ENCODE assay signal across 34 cellular contexts in genomic region chr7:45624392-45624760, GRCh38.
"Had no signal": no experiment of that assay in that cellular context is flagged by ENCODE, and none has a peak within 500 bp of the region (broad histone marks: within the 10 kb centered on the region; RNA-seq: fewer than 3 reads in every experiment).

No MANE protein-coding gene starts in this region.

- H3K27me3 ChIP-seq: heart right ventricle, left lung, neutrophil, ovary, sigmoid colon, stomach, thyroid gland, upper lobe of left lung had no signal

- H3K4me3 ChIP-seq: heart right ventricle, left lung, lower lobe of right lung, ovary, psoas muscle, sigmoid colon, smooth muscle cell, stomach, thyroid gland, upper lobe of left lung had no signal

- DNase-seq: activated CD4-positive, alpha-beta T cell treated with anti-CD3 and anti-CD28 coated beads for 4 hours; activated CD4-positive, alpha-beta T cell treated with anti-CD3 and anti-CD28 coated beads, Interleukin-2, amount 50 U/mL, for 4 hours; activated CD4-positive, CD25-positive, alpha-beta regulatory T cell; activated CD8-positive, alpha-beta memory T cell treated with anti-CD3 and anti-CD28 coated beads, Interleukin-2, amount 50 U/mL, for 4 hours; activated effector memory CD4-positive, alpha-beta T cell treated with anti-CD3 and anti-CD28 coated beads, Interleukin-2, amount 50 U/mL, for 16 hours; activated naive CD8-positive, alpha-beta T cell treated with anti-CD3 and anti-CD28 coated beads, Interleukin-2, amount 50 U/mL, for 24 hours; activated T-cell treated with anti-CD3 and anti-CD28 coated beads, Interleukin-2, amount 50 U/mL, for 1 hour; amygdala; caudate nucleus; cortex of kidney; effector memory CD8-positive, alpha-beta T cell; erythroblast; foreskin melanocyte; heart right ventricle; kidney glomerular epithelial cell; left lung; lower lobe of right lung; mesendoderm; naive B cell; nephron progenitor cell; ovary; psoas muscle; sigmoid colon; stimulated activated CD4-positive, alpha-beta T cell treated with anti-CD3 and anti-CD28 coated beads, Interleukin-1b, Interleukin-23, amount 100 ng/mL, for 48 hours; stimulated activated naive B cell treated with anti-CD40 and anti-IgM and Interleukin-4, amounts not matched to agents 10 μg/mL and 1 μg/mL and 100 μg/mL, for 72 hours; stomach; T-helper 1 cell; thyroid gland; upper lobe of left lung had no signal

- H3K36me3 ChIP-seq: heart right ventricle, left lung, lower lobe of right lung, neutrophil, ovary, sigmoid colon, stomach, thyroid gland, upper lobe of left lung had no signal

- H3K4me3 Mint-ChIP-seq: activated naive CD4-positive, alpha-beta T cell treated with anti-CD3 and anti-CD28 coated beads, Interleukin-2, amount 50 U/mL, for 24 hours; activated naive CD8-positive, alpha-beta T cell treated with anti-CD3 and anti-CD28 coated beads, Interleukin-2, amount 50 U/mL, for 24 hours; activated T-helper 1 cell treated with anti-CD3 and anti-CD28 coated beads, Interleukin-12 subunit alpha, Interleukin-12 subunit beta, Interleukin-2, Interleukin-4 antibody, amounts not matched to agents 30 ng/mL and 10 ng/mL and 1 ng/mL, durations not matched to agents 14 hours and 24 hours and 36 hours; effector memory CD8-positive, alpha-beta T cell; nephron progenitor cell; stimulated activated naive B cell treated with anti-CD40 and anti-IgM and Interleukin-4, amounts not matched to agents 10 μg/mL and 1 μg/mL and 100 μg/mL, for 72 hours; T-helper 2 cell treated with Interferon-gamma antibody and Interleukin-4, amounts not matched to agents 5 μg/mL and 100 μg/mL, for 36 hours had no signal

- H3K36me3 Mint-ChIP-seq: activated naive CD4-positive, alpha-beta T cell treated with anti-CD3 and anti-CD28 coated beads, Interleukin-2, amount 50 U/mL, for 24 hours; stimulated activated naive B cell treated with anti-CD40 and anti-IgM and Interleukin-4, amounts not matched to agents 10 μg/mL and 1 μg/mL and 100 μg/mL, for 72 hours had no signal

- H3K4me2 ChIP-seq: smooth muscle cell had no signal

- H3K27me3 Mint-ChIP-seq: activated naive CD4-positive, alpha-beta T cell treated with anti-CD3 and anti-CD28 coated beads, Interleukin-2, amount 50 U/mL, for 24 hours had no signal

- H3K27ac ChIP-seq: heart right ventricle, left lung, lower lobe of right lung, neutrophil, ovary, psoas muscle, sigmoid colon, stomach, thyroid gland, upper lobe of left lung had no signal

- H3K9me3 ChIP-seq: lower lobe of right lung, neutrophil, ovary, thyroid gland had no signal

- H3K4me1 ChIP-seq: heart right ventricle, left lung, lower lobe of right lung, psoas muscle, sigmoid colon, stomach, thyroid gland, upper lobe of left lung had no signal

- H3K4me1 Mint-ChIP-seq: activated naive CD4-positive, alpha-beta T cell treated with anti-CD3 and anti-CD28 coated beads, Interleukin-2, amount 50 U/mL, for 24 hours; activated naive CD8-positive, alpha-beta T cell treated with anti-CD3 and anti-CD28 coated beads, Interleukin-2, amount 50 U/mL, for 24 hours; naive B cell; nephron progenitor cell; stimulated activated naive B cell treated with anti-CD40 and anti-IgM and Interleukin-4, amounts not matched to agents 10 μg/mL and 1 μg/mL and 100 μg/mL, for 72 hours had no signal

- ATAC-seq: activated naive CD8-positive, alpha-beta T cell treated with anti-CD3 and anti-CD28 coated beads, Interleukin-2, amount 50 U/mL, for 24 hours; effector memory CD8-positive, alpha-beta T cell; heart right ventricle; left lung; lower lobe of right lung; stimulated activated naive B cell treated with anti-CD40 and anti-IgM and Interleukin-4, amounts not matched to agents 10 μg/mL and 1 μg/mL and 100 μg/mL, for 72 hours had no signal

- H3K27ac Mint-ChIP-seq: activated naive CD4-positive, alpha-beta T cell treated with anti-CD3 and anti-CD28 coated beads, Interleukin-2, amount 50 U/mL, for 24 hours; activated naive CD8-positive, alpha-beta T cell treated with anti-CD3 and anti-CD28 coated beads, Interleukin-2, amount 50 U/mL, for 24 hours; activated T-helper 1 cell treated with anti-CD3 and anti-CD28 coated beads, Interleukin-12 subunit alpha, Interleukin-12 subunit beta, Interleukin-2, Interleukin-4 antibody, amounts not matched to agents 30 ng/mL and 10 ng/mL and 1 ng/mL, durations not matched to agents 14 hours and 24 hours and 36 hours; effector memory CD8-positive, alpha-beta T cell; naive B cell; stimulated activated naive B cell treated with anti-CD40 and anti-IgM and Interleukin-4, amounts not matched to agents 10 μg/mL and 1 μg/mL and 100 μg/mL, for 72 hours; T-helper 2 cell treated with Interferon-gamma antibody and Interleukin-4, amounts not matched to agents 5 μg/mL and 100 μg/mL, for 36 hours had no signal
